ENCODE assay signal across 1 cellular context in genomic region chr2:110854355-110855081, GRCh38.
TF ChIP-seq lines count a peak whose summit lies in the region.

No MANE protein-coding gene starts in this region.

TF ChIP-seq in HCT116, 20 proteins besides CTCF, POLR2A, EP300 and RAD21 (continued from another document):
- TF ChIP-seq REST (IDR thresholded peaks at IDR 0.05; ENCODE audit: low read depth) = no peak
- no peak for TF ChIP-seq JUND (IDR thresholded peaks at IDR 0.05)
- no peak for TF ChIP-seq SP1 (IDR thresholded peaks at IDR 0.05; ENCODE audit: low read depth)
- no peak for TF ChIP-seq EZH2phosphoT487 (IDR thresholded peaks at IDR 0.05; ENCODE audit: borderline replicate concordance)
- no peak for TF ChIP-seq CEBPB (IDR thresholded peaks at IDR 0.05; ENCODE audit: low read depth)
- no peak for TF ChIP-seq SIN3A (IDR thresholded peaks at IDR 0.05; ENCODE audit: low read depth)
- TF ChIP-seq TCF7L2 (IDR thresholded peaks at IDR 0.05; ENCODE audit: borderline replicate concordance, extremely low read depth, insufficient read depth, insufficient read length) = no peak
